1 cellular context compared by ENCODE assay signal in the genomic region with DNA sequence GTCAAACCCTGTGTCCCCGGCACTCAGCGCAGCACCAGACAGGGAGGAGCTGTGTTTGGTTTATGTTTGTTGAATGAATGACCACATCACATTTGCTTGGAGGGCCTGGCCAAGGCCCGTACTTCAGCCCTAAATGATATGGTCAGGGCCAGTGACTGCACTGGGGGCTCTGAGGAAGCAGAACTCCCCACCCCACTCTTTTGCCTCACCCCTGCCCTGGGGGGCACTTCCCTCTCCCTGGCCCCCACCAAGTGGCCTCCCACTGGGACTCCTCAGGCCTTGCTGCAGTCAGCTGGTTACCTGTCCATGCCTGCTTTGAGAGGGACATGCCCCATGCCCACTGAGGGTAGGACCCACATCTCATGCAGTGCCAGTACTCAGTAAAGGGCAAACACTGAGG.
TF ChIP-seq lines count a peak whose summit lies in the region.

No MANE protein-coding gene starts in this region.

TF ChIP-seq in neural cell, 6 proteins besides CTCF, POLR2A, EP300 and RAD21:
- TF ChIP-seq POLR2AphosphoS5 (IDR thresholded peaks at IDR 0.05) (no peak), MXI1 (conservative IDR thresholded peaks at IDR 0.05; ENCODE audit: poor library complexity, severe bottlenecking) (no peak), TAF1 (IDR thresholded peaks at IDR 0.05; ENCODE audit: low read depth) (no peak), EZH2 (IDR thresholded peaks at IDR 0.05; ENCODE audit: borderline replicate concordance, insufficient read depth, low read length, poor library complexity, severe bottlenecking) (no peak), SMC3 (conservative IDR thresholded peaks at IDR 0.05; ENCODE audit: poor library complexity) (no peak)
- TF ChIP-seq, protein P1, sequence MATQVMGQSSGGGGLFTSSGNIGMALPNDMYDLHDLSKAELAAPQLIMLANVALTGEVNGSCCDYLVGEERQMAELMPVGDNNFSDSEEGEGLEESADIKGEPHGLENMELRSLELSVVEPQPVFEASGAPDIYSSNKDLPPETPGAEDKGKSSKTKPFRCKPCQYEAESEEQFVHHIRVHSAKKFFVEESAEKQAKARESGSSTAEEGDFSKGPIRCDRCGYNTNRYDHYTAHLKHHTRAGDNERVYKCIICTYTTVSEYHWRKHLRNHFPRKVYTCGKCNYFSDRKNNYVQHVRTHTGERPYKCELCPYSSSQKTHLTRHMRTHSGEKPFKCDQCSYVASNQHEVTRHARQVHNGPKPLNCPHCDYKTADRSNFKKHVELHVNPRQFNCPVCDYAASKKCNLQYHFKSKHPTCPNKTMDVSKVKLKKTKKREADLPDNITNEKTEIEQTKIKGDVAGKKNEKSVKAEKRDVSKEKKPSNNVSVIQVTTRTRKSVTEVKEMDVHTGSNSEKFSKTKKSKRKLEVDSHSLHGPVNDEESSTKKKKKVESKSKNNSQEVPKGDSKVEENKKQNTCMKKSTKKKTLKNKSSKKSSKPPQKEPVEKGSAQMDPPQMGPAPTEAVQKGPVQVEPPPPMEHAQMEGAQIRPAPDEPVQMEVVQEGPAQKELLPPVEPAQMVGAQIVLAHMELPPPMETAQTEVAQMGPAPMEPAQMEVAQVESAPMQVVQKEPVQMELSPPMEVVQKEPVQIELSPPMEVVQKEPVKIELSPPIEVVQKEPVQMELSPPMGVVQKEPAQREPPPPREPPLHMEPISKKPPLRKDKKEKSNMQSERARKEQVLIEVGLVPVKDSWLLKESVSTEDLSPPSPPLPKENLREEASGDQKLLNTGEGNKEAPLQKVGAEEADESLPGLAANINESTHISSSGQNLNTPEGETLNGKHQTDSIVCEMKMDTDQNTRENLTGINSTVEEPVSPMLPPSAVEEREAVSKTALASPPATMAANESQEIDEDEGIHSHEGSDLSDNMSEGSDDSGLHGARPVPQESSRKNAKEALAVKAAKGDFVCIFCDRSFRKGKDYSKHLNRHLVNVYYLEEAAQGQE (IDR thresholded peaks at IDR 0.05; ENCODE audit: borderline replicate concordance), result no peak
